ENCODE assay signal across 25 cellular contexts in the genomic region with DNA sequence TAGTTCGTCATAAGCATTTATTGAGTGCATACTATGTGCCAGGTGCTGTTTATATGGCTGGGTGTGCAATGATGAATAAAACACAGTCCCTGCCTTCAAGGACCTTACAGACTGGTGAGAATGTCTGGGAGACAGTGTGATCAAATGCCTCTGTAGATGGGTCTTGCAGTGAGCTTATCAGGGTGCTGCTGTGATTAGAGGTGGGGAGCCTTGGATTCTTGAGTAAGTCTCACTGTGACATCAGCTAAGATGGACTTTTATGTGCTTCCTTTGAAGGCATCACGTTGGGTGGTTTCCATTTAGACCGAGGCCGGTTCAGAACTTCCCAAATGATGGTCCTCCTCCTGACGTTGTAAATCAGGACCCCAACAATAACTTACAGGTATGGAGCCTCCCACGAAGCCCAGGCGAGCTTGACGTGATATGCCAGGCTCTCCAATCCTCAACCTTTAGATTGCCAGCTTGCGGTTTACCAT. TPM values are rescaled to one million over a fixed set of nuclear protein-coding genes. Genes with fewer than 3 reads are reported as not detected.
DNase-seq lines count a peak whose midpoint lies in the region; ATAC-seq, FAIRE-seq and TF ChIP-seq lines count a peak whose summit lies in the region.
"Had no signal": no experiment of that assay in that cellular context is flagged by ENCODE, and none has a peak within 500 bp of the region (broad histone marks: within the 10 kb centered on the region; RNA-seq: fewer than 3 reads in every experiment).

No MANE protein-coding gene starts in this region.

- peak overlapping the region; percentile 67 for H3K27ac Mint-ChIP-seq in activated CD8-positive, alpha-beta T cell treated with anti-CD3 and anti-CD28 coated beads for 36 hours
- H3K27ac Mint-ChIP-seq in activated CD8-positive, alpha-beta T cell treated with anti-CD3 and anti-CD28 coated beads, Interleukin-2, amount 10 ng/mL, durations not matched to agents 7 days and 5 days: no peak overlapping the region
- peak overlapping the region in 5 of 6 donors; percentile 66 to 81 (median 79) for H3K27ac Mint-ChIP-seq in naive B cell

- intact Hi-C loops in activated CD8-positive, alpha-beta T cell treated with anti-CD3 and anti-CD28 coated beads for 36 hours (cut with micrococcal nuclease): no loop called here
- intact Hi-C loops in PC-9 (cut with micrococcal nuclease; ENCODE audit: unreplicated experiment): no loop called here

- DNase-seq in activated CD8-positive, alpha-beta T cell treated with anti-CD3 and anti-CD28 coated beads for 36 hours: no peak
- DNase-seq in activated CD8-positive, alpha-beta T cell treated with anti-CD3 and anti-CD28 coated beads, Interleukin-2, amount 10 ng/mL, durations not matched to agents 7 days and 5 days: no peak
- no peak for DNase-seq in GM12892 (ENCODE audit: insufficient read length)
- no peak for DNase-seq in naive B cell
- DNase-seq in PC-9: no peak
- DNase-seq in NCI-H2171 (lab: John Stamatoyannopoulos, UW): no peak
- DNase-seq in pons (ENCODE audit: low spot score): no peak
- DNase-seq: ACHN; activated CD8-positive, alpha-beta memory T cell treated with anti-CD3 and anti-CD28 coated beads, Interleukin-2, amount 50 U/mL, for 4 hours; activated gamma-delta T cell treated with Interleukin-2 at 50 U/mL for 16 hours; central memory CD4-positive, alpha-beta T cell; dorsolateral prefrontal cortex; HCEC 1CT; mesendoderm; natural killer cell; NCI-H1048; NCI-H187 treated with DMSO at 0.1 percent for 48 hours; NCI-H69; uterus had no signal

- H3K79me2 ChIP-seq in OCI-LY3 (ENCODE audit: low read length): peaks cover 50% of the 10 kb centered on the region
- H3K79me2 ChIP-seq in PC-9 (ENCODE audit: low read depth): peaks cover 1% of the 10 kb centered on the region; the same call in 1 of the 2 replicates

- no peak for TF ChIP-seq CTCF in activated CD8-positive, alpha-beta T cell treated with anti-CD3 and anti-CD28 coated beads for 36 hours (IDR thresholded peaks at IDR 0.05)
- TF ChIP-seq CTCF in OCI-LY3 (IDR thresholded peaks at IDR 0.05; ENCODE audit: low read depth, low read length) (no peak), PC-9 (conservative IDR thresholded peaks at IDR 0.05) (no peak)

- H3K9me3 ChIP-seq in OCI-LY3 (ENCODE audit: insufficient read depth, low read length) (no peaks in the 10 kb centered on the region), PC-9 (ENCODE audit: insufficient read depth, low read depth) (no peaks in the 10 kb centered on the region)
- H3K9me3 ChIP-seq: ascending aorta, right atrium auricular region, uterus had no signal

- BruUV-seq in PC-9 (replicated peaks; lab: Mats Ljungman, UMichigan): no TSS peak

- peak overlapping the region; percentile 21 for H3K4me3 ChIP-seq in OCI-LY3 (ENCODE audit: low read length)
- no peak overlapping the region for H3K4me3 ChIP-seq in PC-9
- H3K4me3 ChIP-seq: ascending aorta, right atrium auricular region, uterus had no signal

- H3K36me3 Mint-ChIP-seq in activated CD8-positive, alpha-beta T cell treated with anti-CD3 and anti-CD28 coated beads for 36 hours (ENCODE audit: low read depth): peaks cover 76% of the 10 kb centered on the region
- H3K36me3 Mint-ChIP-seq in activated CD8-positive, alpha-beta T cell treated with anti-CD3 and anti-CD28 coated beads, Interleukin-2, amount 10 ng/mL, durations not matched to agents 7 days and 5 days (ENCODE audit: low read depth): peaks cover 76% of the 10 kb centered on the region
- H3K36me3 Mint-ChIP-seq in naive B cell: peaks cover 23 to 29% of the 10 kb centered on the region in 2 donors

- H3K4me1 ChIP-seq in OCI-LY3 (ENCODE audit: low read length): peaks cover 97% of the 10 kb centered on the region
- H3K4me1 ChIP-seq in PC-9 (replicated peaks; ENCODE audit: insufficient read depth): peaks cover 24% of the 10 kb centered on the region
- H3K4me1 ChIP-seq: right atrium auricular region, uterus had no signal

- H3K4me3 Mint-ChIP-seq in activated CD8-positive, alpha-beta T cell treated with anti-CD3 and anti-CD28 coated beads for 36 hours: no peak overlapping the region
- H3K4me3 Mint-ChIP-seq in activated CD8-positive, alpha-beta T cell treated with anti-CD3 and anti-CD28 coated beads, Interleukin-2, amount 10 ng/mL, durations not matched to agents 7 days and 5 days: no peak overlapping the region
- peak overlapping the region in 1 of 8 donors; percentile 41 for H3K4me3 Mint-ChIP-seq in naive B cell
- H3K4me3 Mint-ChIP-seq: natural killer cell had no signal

- POLR2A ChIA-PET in activated CD8-positive, alpha-beta T cell treated with anti-CD3 and anti-CD28 coated beads for 36 hours (lab: Charles Lee): interaction anchor here (0.9 to 8.2 kb wide), 12 partner anchors 8 to 100 kb away, joined by 3 to 145 read pairs (median 5); partner anchors contain the start of gene HERPUD1
- POLR2A ChIA-PET in activated CD8-positive, alpha-beta T cell treated with anti-CD3 and anti-CD28 coated beads, Interleukin-2, amount 10 ng/mL, durations not matched to agents 7 days and 5 days (lab: Charles Lee): interaction anchor here (0.7 to 5.8 kb wide), 2 partner anchors 9 to 10 kb away, joined by 3 to 67 read pairs; partner anchors contain the start of gene HERPUD1
- POLR2A ChIA-PET in PC-9 (lab: Charles Lee; ENCODE audit: unreplicated experiment): interaction anchor here (0.6 kb wide), 1 partner anchor 13 kb away, joined by 3 read pairs; no protein-coding TSS in a partner anchor

- H3K36me3 ChIP-seq in OCI-LY3 (replicated peaks; ENCODE audit: low read depth, low read length) (peaks cover 73% of the 10 kb centered on the region), PC-9 (ENCODE audit: low read depth) (peaks cover 70% of the 10 kb centered on the region)
- H3K36me3 ChIP-seq: uterus had no signal

- TF ChIP-seq POLR2A in GM12892 (IDR thresholded peaks at IDR 0.05; ENCODE audit: low read depth, low read length): peak; percentile 63

- H3K4me2 ChIP-seq in OCI-LY3 (ENCODE audit: low read length) (peak overlapping the region; percentile 68), PC-9 (no peak overlapping the region)

- H4K20me1 ChIP-seq in OCI-LY3 (ENCODE audit: insufficient read depth, low read length): peaks cover 53% of the 10 kb centered on the region
- peaks cover 30% of the 10 kb centered on the region for H4K20me1 ChIP-seq in PC-9 (ENCODE audit: insufficient read depth)

- H3K27me3 ChIP-seq in OCI-LY3 (ENCODE audit: low read depth, low read length) (no peaks in the 10 kb centered on the region), PC-9 (ENCODE audit: insufficient read depth, low read depth) (no peaks in the 10 kb centered on the region)
- H3K27me3 ChIP-seq: ascending aorta, dorsolateral prefrontal cortex, right atrium auricular region, uterus had no signal

- ATAC-seq in activated CD8-positive, alpha-beta T cell treated with anti-CD3 and anti-CD28 coated beads for 36 hours: no peak
- no peak for ATAC-seq in activated CD8-positive, alpha-beta T cell treated with anti-CD3 and anti-CD28 coated beads, Interleukin-2, amount 10 ng/mL, durations not matched to agents 7 days and 5 days
- ATAC-seq in naive B cell (ENCODE audit: low read depth in 2 of 2): peak in 1 of 2 donors; percentile 22
- ATAC-seq: natural killer cell, SK-N-SH treated with all-trans-retinoic acid at 6 μM for 48 hours had no signal

- H3F3A ChIP-seq in PC-9 (ENCODE audit: insufficient read depth, low read depth): peaks cover 57% of the 10 kb centered on the region

- FAIRE-seq in GM12892 (lab: Jason Lieb, UNC): no peak

- H3K4me1 Mint-ChIP-seq in activated CD8-positive, alpha-beta T cell treated with anti-CD3 and anti-CD28 coated beads for 36 hours (ENCODE audit: low read depth): peaks cover 83% of the 10 kb centered on the region
- peaks cover 53% of the 10 kb centered on the region for H3K4me1 Mint-ChIP-seq in activated CD8-positive, alpha-beta T cell treated with anti-CD3 and anti-CD28 coated beads, Interleukin-2, amount 10 ng/mL, durations not matched to agents 7 days and 5 days (ENCODE audit: low read depth)
- H3K4me1 Mint-ChIP-seq in naive B cell: peaks cover 20 to 53% (median 46%) of the 10 kb centered on the region in 3 donors

- peak overlapping the region; percentile 6; the same call in 1 of the 2 replicates for H3K9ac ChIP-seq in OCI-LY3 (ENCODE audit: low read length)

- no peaks in the 10 kb centered on the region for H3K9me2 ChIP-seq in PC-9 (ENCODE audit: insufficient read depth)

- H2AFZ ChIP-seq in OCI-LY3 (ENCODE audit: low read depth, low read length) (no peak overlapping the region), PC-9 (no peak overlapping the region)

- no peaks in the 10 kb centered on the region for H3K9me3 Mint-ChIP-seq in activated CD8-positive, alpha-beta T cell treated with anti-CD3 and anti-CD28 coated beads for 36 hours
- H3K9me3 Mint-ChIP-seq in activated CD8-positive, alpha-beta T cell treated with anti-CD3 and anti-CD28 coated beads, Interleukin-2, amount 10 ng/mL, durations not matched to agents 7 days and 5 days (ENCODE audit: insufficient read depth): no peaks in the 10 kb centered on the region
- H3K9me3 Mint-ChIP-seq in naive B cell: no peaks in the 10 kb centered on the region
- H3K9me3 Mint-ChIP-seq: natural killer cell had no signal

- peak overlapping the region; percentile 97 for H3K27ac ChIP-seq in OCI-LY3 (ENCODE audit: low read length)
- H3K27ac ChIP-seq in PC-9: no peak overlapping the region
- H3K27ac ChIP-seq: ascending aorta, right atrium auricular region, uterus had no signal

- H3K27me3 Mint-ChIP-seq in activated CD8-positive, alpha-beta T cell treated with anti-CD3 and anti-CD28 coated beads for 36 hours: no peaks in the 10 kb centered on the region
- no peaks in the 10 kb centered on the region for H3K27me3 Mint-ChIP-seq in activated CD8-positive, alpha-beta T cell treated with anti-CD3 and anti-CD28 coated beads, Interleukin-2, amount 10 ng/mL, durations not matched to agents 7 days and 5 days (ENCODE audit: low read depth)
- H3K27me3 Mint-ChIP-seq in naive B cell: no peaks in the 10 kb centered on the region

- CTCF ChIA-PET in activated CD8-positive, alpha-beta T cell treated with anti-CD3 and anti-CD28 coated beads for 36 hours (lab: Charles Lee): interaction anchor here (0.6 to 1.7 kb wide), 5 partner anchors 9 to 76 kb away, joined by 3 to 6 read pairs (median 3); no protein-coding TSS in a partner anchor
- CTCF ChIA-PET in activated CD8-positive, alpha-beta T cell treated with anti-CD3 and anti-CD28 coated beads, Interleukin-2, amount 10 ng/mL, durations not matched to agents 7 days and 5 days (lab: Charles Lee): interaction anchor here (1.1 to 3.0 kb wide), 5 partner anchors 9 to 149 kb away, joined by 3 to 14 read pairs (median 6); no protein-coding TSS in a partner anchor
- CTCF ChIA-PET in PC-9 (lab: Charles Lee): no interaction called here

RNA-seq across cellular contexts. Expression of gene HERPUD1, which starts 10.0 kb away (rescaled TPM):
- 100 to 1,000 TPM; 142 to 150 TPM for total RNA-seq in activated CD8-positive, alpha-beta T cell treated with anti-CD3 and anti-CD28 coated beads for 36 hours
- total RNA-seq in activated CD8-positive, alpha-beta T cell treated with anti-CD3 and anti-CD28 coated beads, Interleukin-2, amount 10 ng/mL, durations not matched to agents 7 days and 5 days: 10 to 100 TPM; 88.2 to 95.2 TPM
- polyA plus RNA-seq in GM12892 (2012; ENCODE audit: missing spikeins): 162 TPM
- polyA plus RNA-seq in naive B cell (ENCODE audit: low read depth in 6 of 6): 1,000 to 10,000 TPM in 1 of 6 donors, 100 to 1,000 TPM in 5; 235 to 1,138 (median 264) TPM
- 23.5 and 35.3 TPM in 2 replicates for total RNA-seq in PC-9 (2021)

RNA-seq across cellular contexts. Expression of gene CETP, which starts 19.9 kb away (rescaled TPM):
- total RNA-seq in activated CD8-positive, alpha-beta T cell treated with anti-CD3 and anti-CD28 coated beads for 36 hours: not detected
- not detected for total RNA-seq in activated CD8-positive, alpha-beta T cell treated with anti-CD3 and anti-CD28 coated beads, Interleukin-2, amount 10 ng/mL, durations not matched to agents 7 days and 5 days
- polyA plus RNA-seq in GM12892 (2012; ENCODE audit: missing spikeins): 9.0 TPM
- polyA plus RNA-seq in naive B cell (ENCODE audit: low read depth in 6 of 6): under 1 TPM in 4 of 6 donors, not detected in 2; 0.25 to 0.72 (median 0.27) TPM
- total RNA-seq in PC-9 (2021): not detected in 2 replicates
- total RNA-seq: ascending aorta, G401, osteocyte, right atrium auricular region had no signal

RNA-seq across cellular contexts. Expression of gene NLRC5, which starts 47.5 kb away (rescaled TPM):
- total RNA-seq in activated CD8-positive, alpha-beta T cell treated with anti-CD3 and anti-CD28 coated beads for 36 hours: 100 to 1,000 TPM; 135 to 153 TPM
- total RNA-seq in activated CD8-positive, alpha-beta T cell treated with anti-CD3 and anti-CD28 coated beads, Interleukin-2, amount 10 ng/mL, durations not matched to agents 7 days and 5 days: 100 to 1,000 TPM; 280 to 291 TPM
- 99.5 TPM for polyA plus RNA-seq in GM12892 (2012; ENCODE audit: missing spikeins)
- 10 to 100 TPM in 5 of 6 donors, 1 to 10 TPM in 1; 2.9 to 42.9 (median 29.9) TPM for polyA plus RNA-seq in naive B cell (ENCODE audit: low read depth in 6 of 6)
- total RNA-seq in PC-9 (2021): 21.9 and 29.7 TPM in 2 replicates
